ENCODE assay signal across 17 cellular contexts in the genomic region with DNA sequence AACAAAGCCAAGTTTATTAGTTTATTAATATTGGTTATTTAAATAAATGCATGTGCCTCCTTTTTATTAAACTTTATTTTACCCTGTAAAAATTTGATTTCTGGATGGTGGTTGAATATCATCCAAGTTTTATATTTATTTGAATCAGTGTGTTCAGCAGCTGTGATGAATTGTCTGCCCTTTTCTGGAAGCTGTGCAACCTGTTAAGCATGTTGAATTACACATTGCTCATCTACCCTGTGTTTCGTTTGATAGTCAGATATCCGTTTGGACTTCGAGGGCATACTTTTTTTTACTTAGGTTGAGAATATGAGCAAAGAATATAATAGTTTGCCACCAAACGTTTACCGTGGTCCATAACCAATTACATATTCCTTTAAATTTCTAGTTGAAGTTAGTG.
DNase-seq lines count a peak whose midpoint lies in the region; ATAC-seq and TF ChIP-seq lines count a peak whose summit lies in the region.
"Had no signal": no experiment of that assay in that cellular context is flagged by ENCODE, and none has a peak within 500 bp of the region (broad histone marks: within the 10 kb centered on the region; RNA-seq: fewer than 3 reads in every experiment).

No MANE protein-coding gene starts in this region.

- H3K9ac ChIP-seq in endodermal cell (ENCODE audit: extremely low read depth, low read length, poor library complexity, severe bottlenecking) = no peak overlapping the region
- H3K9ac ChIP-seq: SK-N-SH had no signal

- H3K4me1 Mint-ChIP-seq in endodermal cell (peaks cover 25% of the 10 kb centered on the region), nephron progenitor cell (peaks cover 42% of the 10 kb centered on the region)

- 60 to 84% methylated on average over 1 to 3 of the region's 5 CpGs for WGBS in endodermal cell (ENCODE audit: insufficient coverage in 1 of 2, insufficient read length in 1 of 2), 2 experiments

- in situ Hi-C loops in Caki2 (cut with HindIII; ENCODE audit: low pct_unique_long_range_greater_than_20kb, low sequenced_read_pairs) = no loop called here

- POLR2A ChIA-PET in HEK293 (lab: Yijun Ruan, JAX) = no interaction called here

- TF ChIP-seq CTCF in HEK293 (tag by site-specific recombination; IDR thresholded peaks at IDR 0.05) = no peak
- TF ChIP-seq CTCF in endodermal cell (conservative IDR thresholded peaks at IDR 0.05) = no peak
- no peak for TF ChIP-seq CTCF in nephron progenitor cell (IDR thresholded peaks at IDR 0.05)
- TF ChIP-seq CTCF in omental fat pad (IDR thresholded peaks at IDR 0.05) = no peak

- CTCF ChIA-PET in HEK293 (lab: Yijun Ruan, JAX) = interaction anchor here (0.6 kb wide), 1 partner anchor 8 kb away, joined by 5 read pairs; no protein-coding TSS in a partner anchor

- H3K4me1 ChIP-seq in HEK293 (ENCODE audit: control insufficient read depth, insufficient read depth, low read length) = peaks cover 19% of the 10 kb centered on the region
- no peaks in the 10 kb centered on the region for H3K4me1 ChIP-seq in endodermal cell (ENCODE audit: control insufficient read depth, insufficient read depth, low read length)

- no peak overlapping the region for H3K27ac Mint-ChIP-seq in endodermal cell
- no peak overlapping the region for H3K27ac Mint-ChIP-seq in nephron progenitor cell
- H3K27ac Mint-ChIP-seq: CD4-positive, CD25-positive, alpha-beta regulatory T cell; T-cell had no signal

- ATAC-seq in GM21576 (IDR thresholded peaks at IDR 0.05; ENCODE audit: unreplicated experiment) (no peak), omental fat pad (ENCODE audit: low FRiP score) (no peak)
- ATAC-seq: T-cell had no signal

- H3K27me3 Mint-ChIP-seq in endodermal cell (ENCODE audit: insufficient read depth) (peaks cover 21% of the 10 kb centered on the region), nephron progenitor cell (ENCODE audit: low read depth, poor library complexity) (peaks cover 5% of the 10 kb centered on the region)

- H3K36me3 ChIP-seq in HEK293 (ENCODE audit: control insufficient read depth in 2 of 2, insufficient read depth in 1 of 2, low read length in 2 of 2) (no peaks in the 10 kb centered on the region), endodermal cell (ENCODE audit: control insufficient read depth, insufficient read depth, low read length) (no peaks in the 10 kb centered on the region)

- peaks cover 6% of the 10 kb centered on the region for H3K27me3 ChIP-seq in endodermal cell (ENCODE audit: control insufficient read depth, insufficient read depth, low read length, poor library complexity, severe bottlenecking)

- no peak overlapping the region for H3K4me3 Mint-ChIP-seq in endodermal cell
- H3K4me3 Mint-ChIP-seq in nephron progenitor cell = peak overlapping the region; percentile 18
- H3K4me3 Mint-ChIP-seq: CD4-positive, CD25-positive, alpha-beta regulatory T cell; T-cell had no signal

- no peak overlapping the region for H3K27ac ChIP-seq in HEK293 (ENCODE audit: extremely low read depth, low read depth, low read length)
- no peak overlapping the region for H3K27ac ChIP-seq in endodermal cell (ENCODE audit: low read depth, low read length)

- H3K9me3 Mint-ChIP-seq in endodermal cell (no peaks in the 10 kb centered on the region), nephron progenitor cell (no peaks in the 10 kb centered on the region)
- H3K9me3 Mint-ChIP-seq: T-cell had no signal

- no peaks in the 10 kb centered on the region for H3K36me3 Mint-ChIP-seq in endodermal cell (ENCODE audit: low read depth)
- no peaks in the 10 kb centered on the region for H3K36me3 Mint-ChIP-seq in nephron progenitor cell (ENCODE audit: low read depth)
- H3K36me3 Mint-ChIP-seq: T-cell had no signal

- peak; percentile 14 for DNase-seq in Caki2 (ENCODE audit: low read depth)
- DNase-seq in endodermal cell = no peak
- DNase-seq in nephron progenitor cell = no peak
- no peak for DNase-seq in GDM1 (lab: John Stamatoyannopoulos, UW)
- no peak for DNase-seq in omental fat pad (ENCODE audit: low spot score)
- no peak for DNase-seq in EL
- DNase-seq: CD4-positive, CD25-positive, alpha-beta regulatory T cell; IMR-90; Kasumi-1; NCI-H1105; NCI-H2029; NCI-H2171 treated with DMSO at 0.1 percent for 48 hours; SHP77; SK-N-SH; T-cell had no signal

- H3K4me3 ChIP-seq in HEK293 (ENCODE audit: low read depth, low read length) = no peak overlapping the region
- peak overlapping the region; percentile 16 for H3K4me3 ChIP-seq in endodermal cell (ENCODE audit: low read length)

- H3K9me3 ChIP-seq in HEK293 (ENCODE audit: control insufficient read depth, insufficient read depth, low read depth, low read length) (no peaks in the 10 kb centered on the region), endodermal cell (ENCODE audit: control insufficient read depth, low read length) (no peaks in the 10 kb centered on the region)
- H3K9me3 ChIP-seq: SK-N-SH had no signal

TF ChIP-seq in HEK293, 187 proteins besides CTCF, POLR2A, EP300 and RAD21:
- TF ChIP-seq ZNF266 (tag by site-specific recombination; IDR thresholded peaks at IDR 0.05; ENCODE audit: low read depth) = no peak
- TF ChIP-seq RBAK (tag by site-specific recombination; IDR thresholded peaks at IDR 0.05) = no peak
- no peak for TF ChIP-seq ZNF660 (tag by site-specific recombination; IDR thresholded peaks at IDR 0.05)
- TF ChIP-seq SCRT2 (tag by site-specific recombination; IDR thresholded peaks at IDR 0.05) = peak; percentile 68
